In the genomic region with DNA sequence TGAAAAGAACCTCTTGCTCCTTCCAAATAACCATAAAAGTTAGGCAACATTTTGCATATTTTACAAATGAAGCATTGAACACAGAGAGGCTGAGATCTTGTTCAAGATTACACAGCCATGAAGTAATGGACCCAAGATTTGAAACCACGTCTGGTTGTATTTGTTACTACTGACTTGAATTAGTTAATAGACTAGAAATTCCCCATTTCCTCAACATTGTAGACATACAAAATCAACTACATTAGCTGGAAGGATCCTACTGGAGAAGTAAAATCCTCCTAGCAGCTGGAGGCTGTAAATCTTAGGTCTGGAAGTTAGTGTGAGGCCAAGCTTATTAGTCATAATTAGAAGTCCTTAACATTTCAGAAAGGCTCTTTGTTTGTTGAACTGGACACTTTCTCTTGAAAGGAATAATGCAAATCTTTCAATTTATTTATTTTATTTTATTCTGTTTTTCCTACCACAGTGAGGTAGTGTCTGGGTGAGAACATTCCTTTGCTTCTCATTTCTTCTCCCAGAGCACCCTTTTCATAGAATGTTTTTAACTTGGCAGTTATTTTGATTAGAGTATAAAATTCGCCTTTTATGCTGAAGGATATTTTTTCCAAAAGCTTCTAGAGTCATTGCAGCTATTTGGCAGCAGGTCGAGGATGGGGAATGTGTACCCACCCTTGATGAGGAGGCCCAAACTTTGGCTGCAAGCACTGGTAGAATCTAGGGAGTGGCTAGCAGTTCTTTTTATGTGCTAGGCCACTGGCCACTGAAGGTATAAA, we compare ENCODE assay signal across 19 cellular contexts.
DNase-seq lines count a peak whose midpoint lies in the region; ATAC-seq and TF ChIP-seq lines count a peak whose summit lies in the region.
"Had no signal": no experiment of that assay in that cellular context is flagged by ENCODE, and none has a peak within 500 bp of the region (broad histone marks: within the 10 kb centered on the region; RNA-seq: fewer than 3 reads in every experiment).

No MANE protein-coding gene starts in this region.

- H3K4me3 Mint-ChIP-seq in activated T-helper 17 cell treated with anti-CD3 and anti-CD28 coated beads, Interleukin-2, amount 50 U/mL, for 72 hours: no peak overlapping the region
- H3K4me3 Mint-ChIP-seq: activated CD4-positive, alpha-beta memory T cell treated with anti-CD3 and anti-CD28 coated beads, Interleukin-2, amount 10 ng/mL, durations not matched to agents 7 days and 5 days; activated naive CD8-positive, alpha-beta T cell treated with anti-CD3 and anti-CD28 coated beads, Interleukin-2, amount 50 U/mL, for 24 hours; stimulated activated naive CD8-positive, alpha-beta T cell treated with anti-CD3 and anti-CD28 coated beads, Interleukin-15, Interleukin-2, amounts not matched to agents 100 ng/mL and 50 ng/mL, for 24 hours had no signal

- intact Hi-C loops in left cardiac atrium (cut with DNase I): no loop called here
- intact Hi-C loops in sigmoid colon (cut with DNase I): no loop called here
- intact Hi-C loops in uterus (cut with DNase I; ENCODE audit: low total_unique reads): no loop called here

- H3K27ac ChIP-seq in sigmoid colon (peak overlapping the region in 3 of 4 donors; percentile 10 to 58 (median 34)), uterus (no peak overlapping the region)
- H3K27ac ChIP-seq: HL-60, KMS-11, ovary, PC-9 had no signal

- H3K4me1 ChIP-seq in sigmoid colon (peaks cover 0 to 34% (median 24%) of the 10 kb centered on the region in 4 donors), uterus (no peaks in the 10 kb centered on the region)

- TF ChIP-seq EP300 in sigmoid colon (IDR thresholded peaks at IDR 0.05): no peak

- H3K4me3 ChIP-seq in GM08714 (ENCODE audit: low read length): peak overlapping the region; percentile 46; the same call in 1 of the 2 replicates
- no peak overlapping the region for H3K4me3 ChIP-seq in sigmoid colon
- H3K4me3 ChIP-seq in uterus: no peak overlapping the region
- H3K4me3 ChIP-seq: ovary, PC-9 had no signal

- H3K36me3 ChIP-seq in sigmoid colon (no peaks in the 10 kb centered on the region), uterus (no peaks in the 10 kb centered on the region)
- H3K36me3 ChIP-seq: ovary had no signal

- no peaks in the 10 kb centered on the region for H3K36me3 Mint-ChIP-seq in activated T-helper 17 cell treated with anti-CD3 and anti-CD28 coated beads, Interleukin-2, amount 50 U/mL, for 72 hours (ENCODE audit: low read depth)

- no peaks in the 10 kb centered on the region for H3K4me1 Mint-ChIP-seq in activated T-helper 17 cell treated with anti-CD3 and anti-CD28 coated beads, Interleukin-2, amount 50 U/mL, for 72 hours
- H3K4me1 Mint-ChIP-seq: activated CD4-positive, alpha-beta memory T cell treated with anti-CD3 and anti-CD28 coated beads, Interleukin-2, amount 10 ng/mL, durations not matched to agents 7 days and 5 days; activated naive CD8-positive, alpha-beta T cell treated with anti-CD3 and anti-CD28 coated beads, Interleukin-2, amount 50 U/mL, for 24 hours had no signal

- no peaks in the 10 kb centered on the region for H3K27me3 ChIP-seq in sigmoid colon
- no peaks in the 10 kb centered on the region for H3K27me3 ChIP-seq in uterus
- H3K27me3 ChIP-seq: ovary had no signal

- H3K27ac Mint-ChIP-seq in activated T-helper 17 cell treated with anti-CD3 and anti-CD28 coated beads, Interleukin-2, amount 50 U/mL, for 72 hours: no peak overlapping the region
- H3K27ac Mint-ChIP-seq: activated CD4-positive, alpha-beta memory T cell treated with anti-CD3 and anti-CD28 coated beads, Interleukin-2, amount 10 ng/mL, durations not matched to agents 7 days and 5 days; activated naive CD8-positive, alpha-beta T cell treated with anti-CD3 and anti-CD28 coated beads, Interleukin-2, amount 50 U/mL, for 24 hours; stimulated activated naive CD8-positive, alpha-beta T cell treated with anti-CD3 and anti-CD28 coated beads, Interleukin-15, Interleukin-2, amounts not matched to agents 100 ng/mL and 50 ng/mL, for 24 hours had no signal

- no peaks in the 10 kb centered on the region for H3K9me3 ChIP-seq in sigmoid colon
- H3K9me3 ChIP-seq in uterus: no peaks in the 10 kb centered on the region
- H3K9me3 ChIP-seq: ovary had no signal

- 52 to 68% methylated on average over 3 of the region's 3 CpGs for WGBS in sigmoid colon, 2 donors

- TF ChIP-seq POLR2A in sigmoid colon (IDR thresholded peaks at IDR 0.05) (no peak), uterus (IDR thresholded peaks at IDR 0.05) (no peak)

- TF ChIP-seq CTCF in sigmoid colon (IDR thresholded peaks at IDR 0.05) (no peak), uterus (IDR thresholded peaks at IDR 0.05) (no peak)

- H3K9me3 Mint-ChIP-seq in activated T-helper 17 cell treated with anti-CD3 and anti-CD28 coated beads, Interleukin-2, amount 50 U/mL, for 72 hours: peaks cover 4% of the 10 kb centered on the region
- H3K9me3 Mint-ChIP-seq: activated CD4-positive, alpha-beta memory T cell treated with anti-CD3 and anti-CD28 coated beads, Interleukin-2, amount 10 ng/mL, durations not matched to agents 7 days and 5 days; activated naive CD8-positive, alpha-beta T cell treated with anti-CD3 and anti-CD28 coated beads, Interleukin-2, amount 50 U/mL, for 24 hours; stimulated activated naive CD8-positive, alpha-beta T cell treated with anti-CD3 and anti-CD28 coated beads, Interleukin-15, Interleukin-2, amounts not matched to agents 100 ng/mL and 50 ng/mL, for 24 hours had no signal

- peaks cover 3% of the 10 kb centered on the region for H3K27me3 Mint-ChIP-seq in activated T-helper 17 cell treated with anti-CD3 and anti-CD28 coated beads, Interleukin-2, amount 50 U/mL, for 72 hours
- H3K27me3 Mint-ChIP-seq: stimulated activated naive CD8-positive, alpha-beta T cell treated with anti-CD3 and anti-CD28 coated beads, Interleukin-15, Interleukin-2, amounts not matched to agents 100 ng/mL and 50 ng/mL, for 24 hours had no signal

- ATAC-seq in left cardiac atrium (peak in 1 of 2 donors; percentile 87), GM19324 (IDR thresholded peaks at IDR 0.05; ENCODE audit: low FRiP score, unreplicated experiment) (no peak)
- no peak for ATAC-seq in activated T-helper 17 cell treated with anti-CD3 and anti-CD28 coated beads, Interleukin-2, amount 50 U/mL, for 72 hours (replicated peaks)
- ATAC-seq: activated naive CD8-positive, alpha-beta T cell treated with anti-CD3 and anti-CD28 coated beads, Interleukin-2, amount 50 U/mL, for 24 hours had no signal

- peak; percentile 4 for DNase-seq in RPMI7951 (ENCODE audit: low read depth)
- peak; percentile 28 for DNase-seq in left cardiac atrium
- no peak for DNase-seq in sigmoid colon
- no peak for DNase-seq in central memory CD4-positive, alpha-beta T cell
- no peak for DNase-seq in uterus
- DNase-seq: activated CD4-positive, alpha-beta memory T cell treated with anti-CD3 and anti-CD28 coated beads, Interleukin-2, amount 10 ng/mL, durations not matched to agents 7 days and 5 days; activated naive CD8-positive, alpha-beta T cell treated with anti-CD3 and anti-CD28 coated beads, Interleukin-2, amount 50 U/mL, for 24 hours; Calu3; GF-D8; NCI-H187; NCI-H510A treated with DMSO at 0.1 percent for 48 hours; PC-9 had no signal

Comparison
In these comparisons a context has a peak if more than half of its experiments do, and no peak if none do; other contexts are left out.
1. DNase-seq: peak in RPMI7951 (single experiment) and left cardiac atrium (single experiment); none in sigmoid colon (single experiment), central memory CD4-positive, alpha-beta T cell (single experiment) and uterus (0 of 2).
2. H3K27ac ChIP-seq: peak in sigmoid colon (3 of 4); none in uterus (0 of 2).